ENCODE assay signal across 37 cellular contexts in genomic region chrX:21845096-21845495, GRCh38. TPM values are rescaled to one million over a fixed set of nuclear protein-coding genes. Genes with fewer than 3 reads are reported as not detected.
A peak's percentile ranks its signal among the peaks of the same experiment; 100 is the strongest.
DNase-seq lines count a peak whose midpoint lies in the region; ATAC-seq, FAIRE-seq and TF ChIP-seq lines count a peak whose summit lies in the region.
"Had no signal": no experiment of that assay in that cellular context is flagged by ENCODE, and none has a peak within 500 bp of the region (broad histone marks: within the 10 kb centered on the region; RNA-seq: fewer than 3 reads in every experiment).

No MANE protein-coding gene starts in this region.

- FAIRE-seq in astrocyte (lab: Jason Lieb, UNC) = peak; percentile 60
- no peak for FAIRE-seq in K562 (lab: Jason Lieb, UNC)
- FAIRE-seq: A204.1, A549, D721Med had no signal

- no peak for TF ChIP-seq RAD21 in K562 (CRISPR knock-in tag; conservative IDR thresholded peaks at IDR 0.05 in 1 of 2, IDR thresholded peaks at IDR 0.05 in 1 of 2)

- 85% methylated on average over 3 of the region's 6 CpGs for WGBS in K562 (ENCODE audit: insufficient coverage, low coverage, missing lambda C conversion rate)
- 96% methylated on average over 6 of the region's 6 CpGs for WGBS in sigmoid colon, 2 donors

- no peak for ATAC-seq in K562
- ATAC-seq in central memory CD8-positive, alpha-beta T cell (replicated peaks; ENCODE audit: extremely low read depth, poor library complexity, severe bottlenecking) = no peak
- ATAC-seq in GM21381 (IDR thresholded peaks at IDR 0.05; ENCODE audit: unreplicated experiment) = no peak
- no peak for ATAC-seq in mucosa of descending colon
- ATAC-seq: A549; CD8-positive, alpha-beta T cell had no signal

- no peaks in the 10 kb centered on the region for H3K9me3 ChIP-seq in HEK293 (ENCODE audit: control insufficient read depth, insufficient read depth, low read depth, low read length)
- no peaks in the 10 kb centered on the region for H3K9me3 ChIP-seq in astrocyte (ENCODE audit: insufficient read depth, low read depth, low read length)
- no peaks in the 10 kb centered on the region for H3K9me3 ChIP-seq in K562 (replicated peaks; ENCODE audit: control insufficient read depth, insufficient read depth, low read depth, low read length)
- H3K9me3 ChIP-seq in mucosa of descending colon = no peaks in the 10 kb centered on the region
- no peaks in the 10 kb centered on the region for H3K9me3 ChIP-seq in sigmoid colon
- H3K9me3 ChIP-seq: A549; BE2C; BLaER1; BLaER1 treated with 17β-estradiol and CSF1 and Interleukin-3, amounts not matched to agents 10 nM and 100 nM; Caco-2 had no signal

- H4K20me1 ChIP-seq in astrocyte (ENCODE audit: insufficient read depth, low read length) (no peaks in the 10 kb centered on the region), K562 (replicated peaks; ENCODE audit: control insufficient read depth, insufficient read depth, low read length) (no peaks in the 10 kb centered on the region)
- H4K20me1 ChIP-seq: BLaER1; BLaER1 treated with 17β-estradiol and CSF1 and Interleukin-3, amounts not matched to agents 10 nM and 100 nM had no signal

- H3K4me3 Mint-ChIP-seq in astrocyte (ENCODE audit: unreplicated experiment) = no peak overlapping the region
- H3K4me3 Mint-ChIP-seq in central memory CD8-positive, alpha-beta T cell = no peak overlapping the region
- H3K4me3 Mint-ChIP-seq: B cell; CD14-positive monocyte; CD4-positive, alpha-beta memory T cell; CD4-positive, alpha-beta T cell; CD4-positive, CD25-positive, alpha-beta regulatory T cell; CD8-positive, alpha-beta T cell had no signal

- H3K9me3 Mint-ChIP-seq in astrocyte (ENCODE audit: unreplicated experiment) = no peaks in the 10 kb centered on the region
- no peaks in the 10 kb centered on the region for H3K9me3 Mint-ChIP-seq in central memory CD8-positive, alpha-beta T cell
- H3K9me3 Mint-ChIP-seq: CD14-positive monocyte; CD4-positive, alpha-beta memory T cell; CD4-positive, alpha-beta T cell; CD4-positive, CD25-positive, alpha-beta regulatory T cell; CD8-positive, alpha-beta memory T cell; CD8-positive, alpha-beta T cell had no signal

- H3K9ac ChIP-seq in astrocyte (ENCODE audit: low read length) (no peak overlapping the region), K562 (ENCODE audit: insufficient read depth in 1 of 2, low read depth in 2 of 2, low read length in 2 of 2) (no peak overlapping the region)
- H3K9ac ChIP-seq: BLaER1; BLaER1 treated with 17β-estradiol and CSF1 and Interleukin-3, amounts not matched to agents 10 nM and 100 nM had no signal

- no peak for TF ChIP-seq EP300 in K562 (IDR thresholded peaks at IDR 0.05; ENCODE audit: low read length)
- TF ChIP-seq EP300 in sigmoid colon (IDR thresholded peaks at IDR 0.05) = no peak

- H3K27ac Mint-ChIP-seq in astrocyte (ENCODE audit: unreplicated experiment) = no peak overlapping the region
- peak overlapping the region; percentile 15 for H3K27ac Mint-ChIP-seq in central memory CD8-positive, alpha-beta T cell (ENCODE audit: low read depth)
- H3K27ac Mint-ChIP-seq: B cell; CD14-positive monocyte; CD4-positive, alpha-beta memory T cell; CD4-positive, alpha-beta T cell; CD4-positive, CD25-positive, alpha-beta regulatory T cell; CD8-positive, alpha-beta memory T cell; CD8-positive, alpha-beta T cell had no signal

- TF ChIP-seq CTCF in HEK293 (tag by site-specific recombination; IDR thresholded peaks at IDR 0.05) = no peak
- no peak for TF ChIP-seq CTCF in astrocyte (IDR thresholded peaks at IDR 0.05; ENCODE audit: insufficient read depth, low read depth, low read length)
- no peak for TF ChIP-seq CTCF in K562 (IDR thresholded peaks at IDR 0.05 in 2 of 3, conservative IDR thresholded peaks at IDR 0.05 in 1 of 3; ENCODE audit: insufficient read depth in 2 of 3, low read depth in 1 of 3, low read length in 3 of 3)
- no peak for TF ChIP-seq CTCF in mucosa of descending colon (IDR thresholded peaks at IDR 0.05)
- no peak for TF ChIP-seq CTCF in sigmoid colon (IDR thresholded peaks at IDR 0.05)

- no peak overlapping the region for H3K4me2 ChIP-seq in astrocyte (ENCODE audit: low read length)
- H3K4me2 ChIP-seq in K562 (ENCODE audit: insufficient read depth, low read length) = no peak overlapping the region
- H3K4me2 ChIP-seq: A549; BLaER1; BLaER1 treated with 17β-estradiol and CSF1 and Interleukin-3, amounts not matched to agents 10 nM and 100 nM had no signal

- no peak overlapping the region for H2AFZ ChIP-seq in astrocyte (ENCODE audit: low read depth, low read length)
- H2AFZ ChIP-seq in K562 (ENCODE audit: low read depth, low read length) = no peak overlapping the region

- H3K4me3 ChIP-seq in HEK293 (ENCODE audit: low read depth, low read length) (no peak overlapping the region), astrocyte (ENCODE audit: insufficient read depth, low read depth, low read length) (no peak overlapping the region), K562 (no peak overlapping the region), mucosa of descending colon (no peak overlapping the region), sigmoid colon (no peak overlapping the region)
- H3K4me3 ChIP-seq: A549; BLaER1; BLaER1 treated with 17β-estradiol and CSF1 and Interleukin-3, amounts not matched to agents 10 nM and 100 nM had no signal

- TF ChIP-seq POLR2A in K562 (conservative IDR thresholded peaks at IDR 0.05) (no peak), sigmoid colon (IDR thresholded peaks at IDR 0.05) (no peak)

- no peaks in the 10 kb centered on the region for H3K4me1 Mint-ChIP-seq in astrocyte (ENCODE audit: low read depth, unreplicated experiment)
- H3K4me1 Mint-ChIP-seq in central memory CD8-positive, alpha-beta T cell = peaks cover 4% of the 10 kb centered on the region

- no peaks in the 10 kb centered on the region for H3K36me3 Mint-ChIP-seq in astrocyte (ENCODE audit: low read depth, unreplicated experiment)
- peaks cover 8% of the 10 kb centered on the region for H3K36me3 Mint-ChIP-seq in central memory CD8-positive, alpha-beta T cell (ENCODE audit: insufficient read depth)

- H3K4me1 ChIP-seq in HEK293 (ENCODE audit: control insufficient read depth, insufficient read depth, low read length) = no peaks in the 10 kb centered on the region
- no peaks in the 10 kb centered on the region for H3K4me1 ChIP-seq in astrocyte (ENCODE audit: insufficient read depth, low read length)
- no peaks in the 10 kb centered on the region for H3K4me1 ChIP-seq in K562 (replicated peaks in 1 of 2; ENCODE audit: control insufficient read depth in 2 of 2, insufficient read depth in 2 of 2, low read length in 2 of 2)
- H3K4me1 ChIP-seq in mucosa of descending colon (ENCODE audit: low read depth) = no peaks in the 10 kb centered on the region
- peaks cover 0 to 8% (median 3%) of the 10 kb centered on the region in 4 donors for H3K4me1 ChIP-seq in sigmoid colon
- H3K4me1 ChIP-seq: BE2C, BLaER1 had no signal

- no TSS peak for BruUV-seq in K562 (replicated peaks; lab: Mats Ljungman, UMichigan)

- H3K27me3 Mint-ChIP-seq in astrocyte (ENCODE audit: low read depth, unreplicated experiment) = no peaks in the 10 kb centered on the region
- no peaks in the 10 kb centered on the region for H3K27me3 Mint-ChIP-seq in central memory CD8-positive, alpha-beta T cell
- H3K27me3 Mint-ChIP-seq: B cell; CD4-positive, alpha-beta memory T cell; CD4-positive, alpha-beta T cell; CD4-positive, CD25-positive, alpha-beta regulatory T cell; CD8-positive, alpha-beta memory T cell had no signal

- DNase-seq in astrocyte (ENCODE audit: low read depth) (no peak), K562 (ENCODE audit: extremely low read depth in 1 of 4, low spot score in 3 of 4) (no peak), mucosa of descending colon (no peak), sigmoid colon (no peak), NCI-H2196 treated with DMSO at 0.1 percent for 48 hours (lab: John Stamatoyannopoulos, UW; ENCODE audit: unreplicated experiment) (no peak)
- DNase-seq in central memory CD8-positive, alpha-beta T cell (ENCODE audit: low spot score in 2 of 2) = no peak
- DNase-seq: 8988T; ACHN; AML-193; BE2C; C1 segment of cervical spinal cord; Caco-2; Calu3; CD4-positive, alpha-beta memory T cell; CD4-positive, alpha-beta T cell; CD4-positive, CD25-positive, alpha-beta regulatory T cell; CD8-positive, alpha-beta memory T cell; CD8-positive, alpha-beta T cell; COR-L47; DMS 273 treated with DMSO at 0.1 percent for 48 hours; DMS153; DMS53; DMS79; DMS79 treated with DMSO at 0.1 percent for 48 hours; DND-41; EL had no signal

- no peak overlapping the region for H3K27ac ChIP-seq in HEK293 (ENCODE audit: extremely low read depth, low read depth, low read length)
- H3K27ac ChIP-seq in astrocyte (ENCODE audit: low read depth, low read length) = no peak overlapping the region
- H3K27ac ChIP-seq in K562 (ENCODE audit: extremely low read depth, low read depth, low read length) = no peak overlapping the region
- no peak overlapping the region for H3K27ac ChIP-seq in sigmoid colon
- H3K27ac ChIP-seq: 22Rv1; A549; BLaER1; BLaER1 treated with 17β-estradiol and CSF1 and Interleukin-3, amounts not matched to agents 10 nM and 100 nM; C4-2B had no signal

- H3K9me1 ChIP-seq in K562 (ENCODE audit: control insufficient read depth, insufficient read depth, low read length) = no peaks in the 10 kb centered on the region

- POLR2A ChIA-PET in HEK293 (lab: Yijun Ruan, JAX) = no interaction called here
- POLR2A ChIA-PET in K562 (lab: Yijun Ruan, JAX) = no interaction called here

- intact Hi-C loops in K562 (cut with micrococcal nuclease) (no loop called here), mucosa of descending colon (cut with DNase I, micrococcal nuclease) (no loop called here), sigmoid colon (cut with DNase I) (no loop called here)

- H3K79me2 ChIP-seq in astrocyte (ENCODE audit: insufficient read depth, low read length) = peaks cover 12% of the 10 kb centered on the region
- peaks cover 10% of the 10 kb centered on the region for H3K79me2 ChIP-seq in K562 (ENCODE audit: control insufficient read depth, insufficient read depth, low read length)

- H3K36me3 ChIP-seq in HEK293 (ENCODE audit: control insufficient read depth in 2 of 2, insufficient read depth in 1 of 2, low read length in 2 of 2) (peaks cover 31 to 34% of the 10 kb centered on the region in 2 experiments), astrocyte (ENCODE audit: insufficient read depth, low read length) (peaks cover 3% of the 10 kb centered on the region), K562 (ENCODE audit: control insufficient read depth, insufficient read depth, low read length) (peaks cover 33% of the 10 kb centered on the region; the same call in 1 of the 3 replicates), mucosa of descending colon (ENCODE audit: low read depth) (no peaks in the 10 kb centered on the region), sigmoid colon (peaks cover 0 to 29% (median 0%) of the 10 kb centered on the region in 4 donors)
- H3K36me3 ChIP-seq: BE2C had no signal

- CTCF ChIA-PET in HEK293 (lab: Yijun Ruan, JAX) = interaction anchor here (0.7 kb wide), 1 partner anchor 131 kb away, joined by 3 read pairs; no protein-coding TSS in a partner anchor
- CTCF ChIA-PET in K562 (lab: Yijun Ruan, JAX; ENCODE audit: low intra/inter-chr PET ratio) = no interaction called here

- H3K27me3 ChIP-seq in astrocyte (ENCODE audit: insufficient read depth, low read length) = no peaks in the 10 kb centered on the region
- no peaks in the 10 kb centered on the region for H3K27me3 ChIP-seq in K562 (ENCODE audit: control insufficient read depth in 2 of 2, insufficient read depth in 2 of 2, low read length in 2 of 2)
- H3K27me3 ChIP-seq in sigmoid colon = no peaks in the 10 kb centered on the region
- H3K27me3 ChIP-seq: BE2C; BLaER1; BLaER1 treated with 17β-estradiol and CSF1 and Interleukin-3, amounts not matched to agents 10 nM and 100 nM had no signal

- in situ Hi-C loops in K562 (cut with MboI) = no loop called here

RNA-seq across cellular contexts. Expression of gene MBTPS2, which starts 5.7 kb away (rescaled TPM):
- total RNA-seq in astrocyte = 18.8 and 19.8 TPM in 2 replicates
- total RNA-seq in K562 (2011; cell fraction: chromatin; rRNA removed; ENCODE audit: low replicate concordance) = 13.0 and 22.6 TPM in 2 replicates
- 12.0 and 14.2 TPM in 2 replicates for total RNA-seq in K562 (2011; cell fraction: nucleolus; rRNA removed)
- total RNA-seq in K562 (2011; cell fraction: nucleoplasm; rRNA removed) = 21.8 and 31.3 TPM in 2 replicates
- 2.3 and 3.2 TPM in 2 replicates for total RNA-seq in K562 (2014; rRNA removed)
- 3.1 and 4.1 TPM in 2 replicates for total RNA-seq in K562 (2014; rRNA removed; fragmentation: Illumina TruSeq; extraction: Trizol)
- 2.5 and 2.7 TPM in 2 replicates for total RNA-seq in K562 (2015; rRNA removed; fragmentation: Illumina TruSeq; extraction: Trizol)
- total RNA-seq in K562 (2021) = 9.6 and 10.4 TPM in 2 replicates
- 13.4 and 18.7 TPM in 2 replicates for polyA plus RNA-seq in K562 (2011; rRNA removed)
- polyA plus RNA-seq in K562 (2011; cell fraction: cytosol; rRNA removed) = 5.2 and 10.0 TPM in 2 replicates
- 7.0 and 7.8 TPM in 2 replicates for polyA plus RNA-seq in K562 (2011; cell fraction: nucleus; rRNA removed)
- polyA plus RNA-seq in K562 (2012) = 7.7 and 11.1 TPM in 2 replicates
- 8.9 and 10.4 TPM in 2 replicates for polyA plus RNA-seq in K562 (2014; fragmentation: Illumina TruSeq; extraction: Trizol)
- 1 to 10 TPM; 3.9 to 4.0 TPM for polyA plus RNA-seq in K562 (2014; fragmentation: Nextera tagmentation; extraction: Ambion mirVana)
- polyA plus RNA-seq in K562 (2014; rRNA removed) = 7.5 and 12.0 TPM in 2 replicates
- polyA minus RNA-seq in K562 (2011; rRNA and poly(A)+ RNA removed) = 27.8 and 31.6 TPM in 2 replicates
- 7.1 and 8.5 TPM in 2 replicates for polyA minus RNA-seq in K562 (2011; cell fraction: cytosol; rRNA and poly(A)+ RNA removed)
- polyA minus RNA-seq in K562 (2011; cell fraction: nucleus; rRNA and poly(A)+ RNA removed) = 5.9 and 9.3 TPM in 2 replicates
- 10 to 100 TPM in 1 of 3 donors, 1 to 10 TPM in 2; 8.2 to 12.0 (median 9.5) TPM for total RNA-seq in mucosa of descending colon
- 10 to 100 TPM in 3 of 4 donors, 1 to 10 TPM in 1; 9.9 to 15.8 (median 12.7) TPM for total RNA-seq in sigmoid colon
- polyA plus RNA-seq in sigmoid colon = 1 to 10 TPM in 2 of 3 donors, under 1 TPM in 1; under 0.01 to 4.3 (median 1.2) TPM

RNA-seq across cellular contexts. Expression of gene YY2, which starts 10.7 kb away (rescaled TPM):
- total RNA-seq in astrocyte = 2.0 and 3.4 TPM in 2 replicates
- 1.4 and 6.4 TPM in 2 replicates for total RNA-seq in K562 (2011; cell fraction: chromatin; rRNA removed; ENCODE audit: low replicate concordance)
- 1.2 and 2.0 TPM in 2 replicates for total RNA-seq in K562 (2011; cell fraction: nucleolus; rRNA removed)
- total RNA-seq in K562 (2011; cell fraction: nucleoplasm; rRNA removed) = 4.2 and 7.0 TPM in 2 replicates
- 1.0 TPM in 2 replicates for total RNA-seq in K562 (2014; rRNA removed)
- 1.0 and 1.3 TPM in 2 replicates for total RNA-seq in K562 (2014; rRNA removed; fragmentation: Illumina TruSeq; extraction: Trizol)
- 1.0 and 1.2 TPM in 2 replicates for total RNA-seq in K562 (2015; rRNA removed; fragmentation: Illumina TruSeq; extraction: Trizol)
- 2.2 TPM in 2 replicates for total RNA-seq in K562 (2021)
- 1.1 and 1.2 TPM in 2 replicates for polyA plus RNA-seq in K562 (2011; rRNA removed)
- polyA plus RNA-seq in K562 (2011; cell fraction: cytosol; rRNA removed) = 1.0 and 1.3 TPM in 2 replicates
- 1.1 and 1.9 TPM in 2 replicates for polyA plus RNA-seq in K562 (2011; cell fraction: nucleus; rRNA removed)
- 2.0 and 2.3 TPM in 2 replicates for polyA plus RNA-seq in K562 (2012)
- 1.9 and 2.4 TPM in 2 replicates for polyA plus RNA-seq in K562 (2014; fragmentation: Illumina TruSeq; extraction: Trizol)
- polyA plus RNA-seq in K562 (2014; fragmentation: Nextera tagmentation; extraction: Ambion mirVana) = under 1 TPM; 0.77 to 0.87 TPM
- polyA plus RNA-seq in K562 (2014; rRNA removed) = 0.53 and 1.7 TPM in 2 replicates
- polyA minus RNA-seq in K562 (2011; rRNA and poly(A)+ RNA removed) = 1.7 and 1.9 TPM in 2 replicates
- 1.0 and 1.6 TPM in 2 replicates for polyA minus RNA-seq in K562 (2011; cell fraction: cytosol; rRNA and poly(A)+ RNA removed)
- polyA minus RNA-seq in K562 (2011; cell fraction: nucleus; rRNA and poly(A)+ RNA removed) = 1.1 and 1.8 TPM in 2 replicates
- 1 to 10 TPM; 1.2 to 1.9 (median 1.9) TPM for total RNA-seq in mucosa of descending colon
- total RNA-seq in sigmoid colon = 1 to 10 TPM; 2.1 to 4.2 (median 3.0) TPM
- polyA plus RNA-seq in sigmoid colon = under 1 TPM in 1 of 3 donors, not detected in 2; 0.77 TPM
